Comparison of ENCODE assay signal across 8 cellular contexts in genomic region chr1:46527474-46528296, GRCh38. TPM values are rescaled to one million over a fixed set of nuclear protein-coding genes. Genes with fewer than 3 reads are reported as not detected.
DNase-seq lines count a peak whose midpoint lies in the region; ATAC-seq lines count a peak whose summit lies in the region.

No MANE protein-coding gene starts in this region.

- H3K4me1 ChIP-seq in mesendoderm (ENCODE audit: control insufficient read depth, low read depth, low read length): peaks cover 16% of the 10 kb centered on the region

- no peak overlapping the region for H3K9ac ChIP-seq in mesendoderm (ENCODE audit: low read length)

- POLR2A ChIA-PET in activated CD4-positive, alpha-beta memory T cell treated with anti-CD3 and anti-CD28 coated beads, Interleukin-2, amount 10 ng/mL, durations not matched to agents 7 days and 5 days (lab: Charles Lee): no interaction called here

- H3K23ac ChIP-seq in mesendoderm (ENCODE audit: low read length): no peak overlapping the region

- H3K4me3 Mint-ChIP-seq in activated CD4-positive, alpha-beta memory T cell treated with anti-CD3 and anti-CD28 coated beads, Interleukin-2, amount 10 ng/mL, durations not matched to agents 7 days and 5 days: no peak overlapping the region

- H3K79me1 ChIP-seq in mesendoderm (ENCODE audit: low read length): no peaks in the 10 kb centered on the region

- H2BK120ac ChIP-seq in mesendoderm (ENCODE audit: low read depth, low read length): no peak overlapping the region

- peaks cover 51% of the 10 kb centered on the region for H3K4me1 Mint-ChIP-seq in activated CD4-positive, alpha-beta memory T cell treated with anti-CD3 and anti-CD28 coated beads, Interleukin-2, amount 10 ng/mL, durations not matched to agents 7 days and 5 days

- H2AK5ac ChIP-seq in mesendoderm (ENCODE audit: low read length): peak overlapping the region; percentile 54

- H3K36me3 Mint-ChIP-seq in activated CD4-positive, alpha-beta memory T cell treated with anti-CD3 and anti-CD28 coated beads, Interleukin-2, amount 10 ng/mL, durations not matched to agents 7 days and 5 days (ENCODE audit: low read depth): no peaks in the 10 kb centered on the region

- H3K4me3 ChIP-seq in mesendoderm (ENCODE audit: low read length): no peak overlapping the region

- peak overlapping the region; percentile 36 for H3K27ac Mint-ChIP-seq in activated CD4-positive, alpha-beta memory T cell treated with anti-CD3 and anti-CD28 coated beads, Interleukin-2, amount 10 ng/mL, durations not matched to agents 7 days and 5 days

- ATAC-seq in HG02885 (IDR thresholded peaks at IDR 0.05; ENCODE audit: poor library complexity, unreplicated experiment) (peak; percentile 61), HG03457 (IDR thresholded peaks at IDR 0.05; ENCODE audit: unreplicated experiment) (no peak)

- no CpG with 5 or more reads among the region's 3 CpGs for WGBS in mesendoderm (ENCODE audit: extremely low coverage, insufficient coverage, low lambda C conversion rate)

- no peak overlapping the region for H2BK15ac ChIP-seq in mesendoderm (replicated peaks; ENCODE audit: low read depth)

- H3K4me2 ChIP-seq in mesendoderm (ENCODE audit: low read length): no peak overlapping the region

- H3K4ac ChIP-seq in mesendoderm (ENCODE audit: low read depth, low read length): no peak overlapping the region

- CTCF ChIA-PET in activated CD4-positive, alpha-beta memory T cell treated with anti-CD3 and anti-CD28 coated beads, Interleukin-2, amount 10 ng/mL, durations not matched to agents 7 days and 5 days (lab: Charles Lee): interaction anchor here (0.8 to 6.1 kb wide), 17 partner anchors 8 to 197 kb away, joined by 3 to 89 read pairs (median 5); no protein-coding TSS in a partner anchor

- H4K8ac ChIP-seq in mesendoderm (ENCODE audit: low read depth, low read length): no peak overlapping the region

- no peak overlapping the region for H2BK5ac ChIP-seq in mesendoderm (ENCODE audit: low read length)

- H3K36me3 ChIP-seq in mesendoderm (ENCODE audit: control insufficient read depth, insufficient read depth, low read length): no peaks in the 10 kb centered on the region

- no peak overlapping the region for H4K5ac ChIP-seq in mesendoderm (ENCODE audit: low read length)

- H3K56ac ChIP-seq in mesendoderm (ENCODE audit: low read length): no peak overlapping the region

- no peaks in the 10 kb centered on the region for H3K79me2 ChIP-seq in mesendoderm (ENCODE audit: control insufficient read depth, insufficient read depth, low read length)

- peaks cover 8% of the 10 kb centered on the region for H3K27me3 ChIP-seq in mesendoderm (ENCODE audit: insufficient read depth, low read length, poor library complexity)

- H3K18ac ChIP-seq in mesendoderm (ENCODE audit: low read length): no peak overlapping the region

- H3K27ac ChIP-seq in mesendoderm (ENCODE audit: low read depth, low read length): no peak overlapping the region

- H3K27me3 Mint-ChIP-seq in activated CD4-positive, alpha-beta memory T cell treated with anti-CD3 and anti-CD28 coated beads, Interleukin-2, amount 10 ng/mL, durations not matched to agents 7 days and 5 days: peaks cover 22% of the 10 kb centered on the region

- peak; percentile 91 for DNase-seq in ELF-1 (ENCODE audit: low read depth, low spot score)
- DNase-seq in NCI-H774 (lab: John Stamatoyannopoulos, UW): peak; percentile 74
- DNase-seq in activated CD4-positive, alpha-beta memory T cell treated with anti-CD3 and anti-CD28 coated beads, Interleukin-2, amount 10 ng/mL, durations not matched to agents 7 days and 5 days: peak; percentile 84
- peak; percentile 32 for DNase-seq in effector CD8-positive, alpha-beta T cell (lab: John Stamatoyannopoulos, UW)
- DNase-seq in mesendoderm: peak; percentile 74
- peak; percentile 60 for DNase-seq in stimulated activated CD8-positive, alpha-beta memory T cell treated with anti-CD3 and anti-CD28 coated beads, Interleukin-4, amount 100 ng/mL, for 24 hours (ENCODE audit: low read depth)

- no peaks in the 10 kb centered on the region for H3K9me3 Mint-ChIP-seq in activated CD4-positive, alpha-beta memory T cell treated with anti-CD3 and anti-CD28 coated beads, Interleukin-2, amount 10 ng/mL, durations not matched to agents 7 days and 5 days

RNA-seq across cellular contexts. Expression of gene KNCN, which starts 23.8 kb away (rescaled TPM):
- total RNA-seq in activated CD4-positive, alpha-beta memory T cell treated with anti-CD3 and anti-CD28 coated beads, Interleukin-2, amount 10 ng/mL, durations not matched to agents 7 days and 5 days: not detected
- polyA plus RNA-seq in mesendoderm (2013, experiment 1 of 2): not detected
- polyA plus RNA-seq in mesendoderm (2013, experiment 2 of 2): not detected

RNA-seq across cellular contexts. Expression of gene DMBX1, which starts 38.0 kb away (rescaled TPM):
- total RNA-seq in activated CD4-positive, alpha-beta memory T cell treated with anti-CD3 and anti-CD28 coated beads, Interleukin-2, amount 10 ng/mL, durations not matched to agents 7 days and 5 days: under 1 TPM; 0.30 to 0.38 TPM
- polyA plus RNA-seq in mesendoderm (2013, experiment 1 of 2): 0.03 TPM
- polyA plus RNA-seq in mesendoderm (2013, experiment 2 of 2): 0.03 TPM

Comparison
In these comparisons a context has a peak if more than half of its experiments do, and no peak if none do; other contexts are left out.
1. DNase-seq: peak in every context shown above with its lines; median percentile 91 in ELF-1; 84 in activated CD4-positive, alpha-beta memory T cell treated with anti-CD3 and anti-CD28 coated beads, Interleukin-2, amount 10 ng/mL, durations not matched to agents 7 days and 5 days; 74 in NCI-H774; 74 in mesendoderm; 60 in stimulated activated CD8-positive, alpha-beta memory T cell treated with anti-CD3 and anti-CD28 coated beads, Interleukin-4, amount 100 ng/mL, for 24 hours; 32 in effector CD8-positive, alpha-beta T cell.